ENCODE assay signal across 8 cellular contexts in the genomic region with DNA sequence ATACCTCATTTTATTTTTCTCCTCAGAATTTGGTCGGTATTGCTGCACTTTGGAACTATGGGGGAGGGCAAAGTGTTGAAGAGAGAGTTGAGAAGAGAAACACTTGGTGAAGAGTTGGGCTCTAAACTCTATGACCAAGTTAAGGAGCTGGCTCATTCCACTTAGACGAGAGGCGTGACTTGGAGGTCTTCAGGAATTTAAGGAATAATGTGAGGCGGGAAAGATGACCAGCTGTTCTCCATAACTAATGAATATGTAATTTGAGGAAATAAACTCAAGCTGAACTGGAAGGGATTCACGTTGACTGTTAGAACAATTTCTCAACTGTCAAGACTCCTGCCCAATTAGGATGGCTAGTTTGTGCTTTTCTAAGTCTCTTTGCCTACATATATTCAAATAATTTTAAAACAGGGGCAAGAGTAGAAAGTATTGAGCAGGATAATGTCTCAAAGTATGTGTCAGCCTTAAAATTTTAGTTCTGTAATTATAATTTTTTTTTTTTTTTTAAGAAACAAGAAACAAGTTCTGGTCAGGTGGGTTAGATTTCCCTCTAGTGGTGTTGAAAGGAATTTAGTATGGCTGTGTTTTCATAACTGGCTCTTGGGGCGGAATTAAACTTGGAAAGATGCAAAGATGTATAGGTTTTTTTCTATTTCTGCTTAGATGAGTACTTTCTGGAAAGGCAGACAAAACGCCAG. TPM values are rescaled to one million over a fixed set of nuclear protein-coding genes. Genes with fewer than 3 reads are reported as not detected.
A peak's percentile ranks its signal among the peaks of the same experiment; 100 is the strongest.
DNase-seq lines count a peak whose midpoint lies in the region; ATAC-seq and TF ChIP-seq lines count a peak whose summit lies in the region.

No MANE protein-coding gene starts in this region.

- H3K27me3 ChIP-seq in right atrium auricular region = no peaks in the 10 kb centered on the region
- H3K27me3 ChIP-seq in testis = no peaks in the 10 kb centered on the region

- DNase-seq in natural killer cell (no peak), SW480 (ENCODE audit: low spot score) (peak; percentile 41), right atrium auricular region (ENCODE audit: low spot score) (no peak), testis (no peak)
- DNase-seq in natural killer cell treated with Interleukin-12 subunit alpha and Interleukin-12 subunit beta and Interleukin-15 and Interleukin-18, amount 100 ng/mL, for 72 hours (ENCODE audit: low spot score) = no peak

- intact Hi-C loops in natural killer cell (cut with micrococcal nuclease) (loop anchor here (10.0 kb wide), 1 partner anchor 162 kb away; no protein-coding TSS in a partner anchor), testis (cut with DNase I; ENCODE audit: low total_unique reads) (no loop called here)

- no peak overlapping the region for H3K4me3 Mint-ChIP-seq in natural killer cell
- H3K4me3 Mint-ChIP-seq in natural killer cell treated with Interleukin-12 subunit alpha and Interleukin-12 subunit beta and Interleukin-15 and Interleukin-18, amount 100 ng/mL, for 72 hours = no peak overlapping the region

- peak; percentile 16 for TF ChIP-seq CTCF in natural killer cell (IDR thresholded peaks at IDR 0.05)
- peak; percentile 48 to 81 for TF ChIP-seq CTCF in right atrium auricular region (IDR thresholded peaks at IDR 0.05)
- TF ChIP-seq CTCF in testis (IDR thresholded peaks at IDR 0.05) = peak; percentile 40 to 81 (median 71)

- H3K36me3 ChIP-seq in right atrium auricular region (peaks cover 32% of the 10 kb centered on the region), testis (ENCODE audit: low read depth, missing control alignments) (no peaks in the 10 kb centered on the region)

- no peaks in the 10 kb centered on the region for H3K36me3 Mint-ChIP-seq in natural killer cell
- no peaks in the 10 kb centered on the region for H3K36me3 Mint-ChIP-seq in natural killer cell treated with Interleukin-12 subunit alpha and Interleukin-12 subunit beta and Interleukin-15 and Interleukin-18, amount 100 ng/mL, for 72 hours

- H3K4me1 ChIP-seq in right atrium auricular region = peaks cover 0 to 49% of the 10 kb centered on the region in 2 donors
- H3K4me1 ChIP-seq in testis = peaks cover 10% of the 10 kb centered on the region

- no peak for TF ChIP-seq POLR2A in testis (IDR thresholded peaks at IDR 0.05)

- no peaks in the 10 kb centered on the region for H3K9me3 Mint-ChIP-seq in natural killer cell
- H3K9me3 Mint-ChIP-seq in natural killer cell treated with Interleukin-12 subunit alpha and Interleukin-12 subunit beta and Interleukin-15 and Interleukin-18, amount 100 ng/mL, for 72 hours = no peaks in the 10 kb centered on the region

- H3K27ac ChIP-seq in right atrium auricular region = peak overlapping the region; percentile 61 to 92
- no peak overlapping the region for H3K27ac ChIP-seq in testis

- no peak overlapping the region for H3K27ac Mint-ChIP-seq in natural killer cell
- H3K27ac Mint-ChIP-seq in natural killer cell treated with Interleukin-12 subunit alpha and Interleukin-12 subunit beta and Interleukin-15 and Interleukin-18, amount 100 ng/mL, for 72 hours = no peak overlapping the region

- H3K9me3 ChIP-seq in right atrium auricular region (no peaks in the 10 kb centered on the region), testis (no peaks in the 10 kb centered on the region)

- WGBS in testis, 2 donors = 53 to 58% methylated on average over 7 of the region's 7 CpGs

- ATAC-seq in natural killer cell (no peak), HG03571 (IDR thresholded peaks at IDR 0.05; ENCODE audit: unreplicated experiment) (no peak), GM21526 (IDR thresholded peaks at IDR 0.05; ENCODE audit: low FRiP score, unreplicated experiment) (no peak), GM18870 (IDR thresholded peaks at IDR 0.05; ENCODE audit: unreplicated experiment) (no peak)
- no peak for ATAC-seq in natural killer cell treated with Interleukin-12 subunit alpha and Interleukin-12 subunit beta and Interleukin-15 and Interleukin-18, amount 100 ng/mL, for 72 hours

- H3K4me3 ChIP-seq in right atrium auricular region (no peak overlapping the region), testis (no peak overlapping the region)

- H3K4me1 Mint-ChIP-seq in natural killer cell = no peaks in the 10 kb centered on the region
- no peaks in the 10 kb centered on the region for H3K4me1 Mint-ChIP-seq in natural killer cell treated with Interleukin-12 subunit alpha and Interleukin-12 subunit beta and Interleukin-15 and Interleukin-18, amount 100 ng/mL, for 72 hours (ENCODE audit: low read depth in 2 of 2)

- peaks cover 0 to 2% of the 10 kb centered on the region in 2 donors for H3K27me3 Mint-ChIP-seq in natural killer cell (ENCODE audit: low read depth in 2 of 2)
- H3K27me3 Mint-ChIP-seq in natural killer cell treated with Interleukin-12 subunit alpha and Interleukin-12 subunit beta and Interleukin-15 and Interleukin-18, amount 100 ng/mL, for 72 hours = peaks cover 2 to 8% of the 10 kb centered on the region in 2 donors

RNA-seq across cellular contexts. Expression of gene TMEM252, which starts 33.4 kb away (rescaled TPM):
- total RNA-seq in natural killer cell (not detected), right atrium auricular region (not detected), testis (not detected)
- not detected for total RNA-seq in natural killer cell treated with Interleukin-12 subunit alpha and Interleukin-12 subunit beta and Interleukin-15 and Interleukin-18, amount 100 ng/mL, for 72 hours
- 0.26 TPM for polyA plus RNA-seq in testis (ENCODE audit: insufficient read depth, low read depth, low replicate concordance)

Comparison
In these comparisons a context has a peak if more than half of its experiments do, and no peak if none do; other contexts are left out.
1. CTCF ChIP-seq: peak in every context shown above with its lines; median percentile 71 in testis; 64 in right atrium auricular region; 16 in natural killer cell.
2. H3K27ac ChIP-seq: peak in right atrium auricular region (2 of 2); none in testis (0 of 2).